Comparison of ENCODE assay signal across 12 cellular contexts in genomic region chr10:103835121-103836045, GRCh38. TPM values are rescaled to one million over a fixed set of nuclear protein-coding genes. Genes with fewer than 3 reads are reported as not detected.
DNase-seq lines count a peak whose midpoint lies in the region; TF ChIP-seq lines count a peak whose summit lies in the region.
"Had no signal": no experiment of that assay in that cellular context is flagged by ENCODE, and none has a peak within 500 bp of the region (broad histone marks: within the 10 kb centered on the region; RNA-seq: fewer than 3 reads in every experiment).

No MANE protein-coding gene starts in this region.

- TF ChIP-seq CTCF in fibroblast of pulmonary artery (IDR thresholded peaks at IDR 0.05; ENCODE audit: low read length, missing control alignments) (no peak), type B pancreatic cell (conservative IDR thresholded peaks at IDR 0.05) (no peak)

- peaks cover 43% of the 10 kb centered on the region for H3K4me1 Mint-ChIP-seq in type B pancreatic cell (ENCODE audit: unreplicated experiment)
- H3K4me1 Mint-ChIP-seq: activated CD4-positive, alpha-beta memory T cell treated with anti-CD3 and anti-CD28 coated beads, Interleukin-2, amount 10 ng/mL, durations not matched to agents 7 days and 5 days had no signal

- H3K36me3 Mint-ChIP-seq in type B pancreatic cell, result peaks cover 9% of the 10 kb centered on the region

- peak; percentile 21 for DNase-seq in RPMI8226
- DNase-seq in fibroblast of pulmonary artery (ENCODE audit: low read depth), result peak; percentile 95
- DNase-seq in mucosa of gallbladder (ENCODE audit: low spot score), result peak; percentile 65
- no peak for DNase-seq in type B pancreatic cell (ENCODE audit: extremely low spot score, unreplicated experiment)
- DNase-seq in D341Med (ENCODE audit: low spot score), result no peak
- DNase-seq in GF-D8 (lab: John Stamatoyannopoulos, UW), result no peak
- no peak for DNase-seq in NCI-H2227 (lab: John Stamatoyannopoulos, UW; ENCODE audit: unreplicated experiment)
- no peak for DNase-seq in RKO (ENCODE audit: low spot score)
- DNase-seq: activated CD4-positive, alpha-beta memory T cell treated with anti-CD3 and anti-CD28 coated beads, Interleukin-2, amount 10 ng/mL, durations not matched to agents 7 days and 5 days; amniotic stem cell; NCI-H2107 had no signal

- H3K4me3 ChIP-seq in fibroblast of pulmonary artery (replicated peaks; ENCODE audit: low read depth, low read length), result no peak overlapping the region
- H3K4me3 ChIP-seq: SK-N-MC had no signal

- H3K9me3 Mint-ChIP-seq in type B pancreatic cell, result no peaks in the 10 kb centered on the region

- peak overlapping the region; percentile 45 for H3K4me3 Mint-ChIP-seq in type B pancreatic cell
- H3K4me3 Mint-ChIP-seq: activated CD4-positive, alpha-beta memory T cell treated with anti-CD3 and anti-CD28 coated beads, Interleukin-2, amount 10 ng/mL, durations not matched to agents 7 days and 5 days had no signal

- H3K27me3 Mint-ChIP-seq in type B pancreatic cell, result peaks cover 4% of the 10 kb centered on the region

- no peak overlapping the region for H3K27ac Mint-ChIP-seq in type B pancreatic cell
- H3K27ac Mint-ChIP-seq: activated CD4-positive, alpha-beta memory T cell treated with anti-CD3 and anti-CD28 coated beads, Interleukin-2, amount 10 ng/mL, durations not matched to agents 7 days and 5 days had no signal

RNA-seq across cellular contexts. Expression of gene SH3PXD2A, which starts 20.0 kb away (rescaled TPM):
- 62.3 TPM for total RNA-seq in mucosa of gallbladder
- total RNA-seq in type B pancreatic cell (ENCODE audit: low replicate concordance), result 22.3 and 38.6 TPM in 2 replicates

Comparison
In these comparisons a context has a peak if more than half of its experiments do, and no peak if none do; other contexts are left out.
1. DNase-seq: peak in RPMI8226 (single experiment), fibroblast of pulmonary artery (single experiment) and mucosa of gallbladder (single experiment); none in type B pancreatic cell (single experiment), D341Med (single experiment), GF-D8 (single experiment), NCI-H2227 (single experiment) and RKO (single experiment).